ENCODE assay signal across 2 cellular contexts in genomic region chr5:75565991-75566709, GRCh38.
TF ChIP-seq lines count a peak whose summit lies in the region.

No MANE protein-coding gene starts in this region.

TF ChIP-seq in HCT116, 20 proteins besides CTCF, POLR2A, EP300 and RAD21:
- TF ChIP-seq FOSL1 (IDR thresholded peaks at IDR 0.05; ENCODE audit: low read depth) (peak; percentile 65), JUND (IDR thresholded peaks at IDR 0.05) (peak; percentile 66), CBX3 (IDR thresholded peaks at IDR 0.05; ENCODE audit: low read depth) (peak; percentile 48; the same call in 1 of the 2 replicates), SP1 (IDR thresholded peaks at IDR 0.05; ENCODE audit: low read depth) (peak; percentile 52; the same call in 1 of the 2 replicates), EGR1 (IDR thresholded peaks at IDR 0.05; ENCODE audit: low read depth) (peak; percentile 61)

TF ChIP-seq in GM12878, 131 proteins besides CTCF, POLR2A, EP300 and RAD21:
- TF ChIP-seq IKZF1 (conservative IDR thresholded peaks at IDR 0.05) (peak; percentile 49), SMARCA5 (IDR thresholded peaks at IDR 0.05) (0 out of 2 replicates have a peak, but pooled peaks have one; percentile 55), YY1 (IDR thresholded peaks at IDR 0.05; ENCODE audit: low read depth, low read length) (0 out of 2 replicates have a peak, but pooled peaks have one; percentile 55), MTA2 (IDR thresholded peaks at IDR 0.05; ENCODE audit: low read depth) (peak; percentile 6; the same call in 1 of the 2 replicates), EGR1 (IDR thresholded peaks at IDR 0.05; ENCODE audit: borderline replicate concordance in 1 of 2, low read depth in 2 of 2, low read length in 2 of 2) (0 out of 3 replicates have a peak, but pooled peaks of 1 of the 2 experiments have one; percentile 21), RUNX3 (IDR thresholded peaks at IDR 0.05; ENCODE audit: low read length) (peak; percentile 49; the same call in 1 of the 2 replicates), POLR2AphosphoS5 (IDR thresholded peaks at IDR 0.05; ENCODE audit: low read length) (peak; percentile 54), ATF7 (IDR thresholded peaks at IDR 0.05; ENCODE audit: low read depth) (peak; percentile 35; the same call in 1 of the 2 replicates), IKZF2 (IDR thresholded peaks at IDR 0.05) (peak; percentile 6 to 57; a peak in 2 of 4 replicates)
